In the genomic region with DNA sequence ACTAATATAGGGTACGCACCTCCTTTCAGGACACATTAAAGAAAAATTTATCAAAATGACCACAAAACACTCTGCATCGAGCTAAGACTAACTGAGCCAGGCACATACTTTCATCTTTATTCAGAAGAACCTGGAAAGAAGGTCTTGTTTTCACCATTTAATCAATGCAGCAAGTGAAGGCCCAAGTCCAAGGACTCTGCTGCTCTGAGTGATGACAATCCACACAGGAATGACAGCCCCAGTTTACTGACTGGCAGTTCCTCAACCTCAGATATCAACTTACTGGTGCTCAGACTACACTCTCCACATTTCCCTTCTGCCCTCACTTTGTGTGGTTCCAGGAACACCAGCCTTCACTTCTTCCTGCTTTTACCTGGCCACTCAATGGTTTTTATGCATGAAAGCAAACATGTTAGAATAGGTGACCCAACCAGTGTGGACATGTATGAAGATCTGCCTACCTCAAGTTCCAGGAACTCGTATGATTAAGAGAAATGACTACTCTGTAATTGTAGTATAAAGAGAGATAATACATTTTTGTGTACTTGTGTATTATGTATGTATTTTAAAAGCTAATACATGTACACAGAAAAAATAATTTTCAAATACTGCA, we compare ENCODE assay signal across 1 cellular context.
TF ChIP-seq lines count a peak whose summit lies in the region.

No MANE protein-coding gene starts in this region.

TF ChIP-seq in HepG2, 621 proteins besides CTCF, POLR2A, EP300 and RAD21 (continued from another document and continues in another):
- TF ChIP-seq, protein P1, sequence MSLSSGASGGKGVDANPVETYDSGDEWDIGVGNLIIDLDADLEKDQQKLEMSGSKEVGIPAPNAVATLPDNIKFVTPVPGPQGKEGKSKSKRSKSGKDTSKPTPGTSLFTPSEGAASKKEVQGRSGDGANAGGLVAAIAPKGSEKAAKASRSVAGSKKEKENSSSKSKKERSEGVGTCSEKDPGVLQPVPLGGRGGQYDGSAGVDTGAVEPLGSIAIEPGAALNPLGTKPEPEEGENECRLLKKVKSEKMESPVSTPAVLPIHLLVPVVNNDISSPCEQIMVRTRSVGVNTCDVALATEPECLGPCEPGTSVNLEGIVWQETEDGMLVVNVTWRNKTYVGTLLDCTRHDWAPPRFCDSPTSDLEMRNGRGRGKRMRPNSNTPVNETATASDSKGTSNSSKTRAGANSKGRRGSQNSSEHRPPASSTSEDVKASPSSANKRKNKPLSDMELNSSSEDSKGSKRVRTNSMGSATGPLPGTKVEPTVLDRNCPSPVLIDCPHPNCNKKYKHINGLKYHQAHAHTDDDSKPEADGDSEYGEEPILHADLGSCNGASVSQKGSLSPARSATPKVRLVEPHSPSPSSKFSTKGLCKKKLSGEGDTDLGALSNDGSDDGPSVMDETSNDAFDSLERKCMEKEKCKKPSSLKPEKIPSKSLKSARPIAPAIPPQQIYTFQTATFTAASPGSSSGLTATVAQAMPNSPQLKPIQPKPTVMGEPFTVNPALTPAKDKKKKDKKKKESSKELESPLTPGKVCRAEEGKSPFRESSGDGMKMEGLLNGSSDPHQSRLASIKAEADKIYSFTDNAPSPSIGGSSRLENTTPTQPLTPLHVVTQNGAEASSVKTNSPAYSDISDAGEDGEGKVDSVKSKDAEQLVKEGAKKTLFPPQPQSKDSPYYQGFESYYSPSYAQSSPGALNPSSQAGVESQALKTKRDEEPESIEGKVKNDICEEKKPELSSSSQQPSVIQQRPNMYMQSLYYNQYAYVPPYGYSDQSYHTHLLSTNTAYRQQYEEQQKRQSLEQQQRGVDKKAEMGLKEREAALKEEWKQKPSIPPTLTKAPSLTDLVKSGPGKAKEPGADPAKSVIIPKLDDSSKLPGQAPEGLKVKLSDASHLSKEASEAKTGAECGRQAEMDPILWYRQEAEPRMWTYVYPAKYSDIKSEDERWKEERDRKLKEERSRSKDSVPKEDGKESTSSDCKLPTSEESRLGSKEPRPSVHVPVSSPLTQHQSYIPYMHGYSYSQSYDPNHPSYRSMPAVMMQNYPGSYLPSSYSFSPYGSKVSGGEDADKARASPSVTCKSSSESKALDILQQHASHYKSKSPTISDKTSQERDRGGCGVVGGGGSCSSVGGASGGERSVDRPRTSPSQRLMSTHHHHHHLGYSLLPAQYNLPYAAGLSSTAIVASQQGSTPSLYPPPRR (CRISPR knock-in tag; IDR thresholded peaks at IDR 0.05; ENCODE audit: borderline replicate concordance): peak; percentile 52; the same call in 1 of the 2 replicates
- TF ChIP-seq, protein P2, sequence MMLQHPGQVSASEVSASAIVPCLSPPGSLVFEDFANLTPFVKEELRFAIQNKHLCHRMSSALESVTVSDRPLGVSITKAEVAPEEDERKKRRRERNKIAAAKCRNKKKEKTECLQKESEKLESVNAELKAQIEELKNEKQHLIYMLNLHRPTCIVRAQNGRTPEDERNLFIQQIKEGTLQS (CRISPR knock-in tag; IDR thresholded peaks at IDR 0.05): peak; percentile 61; the same call in 1 of the 2 replicates
- TF ChIP-seq, protein P3, sequence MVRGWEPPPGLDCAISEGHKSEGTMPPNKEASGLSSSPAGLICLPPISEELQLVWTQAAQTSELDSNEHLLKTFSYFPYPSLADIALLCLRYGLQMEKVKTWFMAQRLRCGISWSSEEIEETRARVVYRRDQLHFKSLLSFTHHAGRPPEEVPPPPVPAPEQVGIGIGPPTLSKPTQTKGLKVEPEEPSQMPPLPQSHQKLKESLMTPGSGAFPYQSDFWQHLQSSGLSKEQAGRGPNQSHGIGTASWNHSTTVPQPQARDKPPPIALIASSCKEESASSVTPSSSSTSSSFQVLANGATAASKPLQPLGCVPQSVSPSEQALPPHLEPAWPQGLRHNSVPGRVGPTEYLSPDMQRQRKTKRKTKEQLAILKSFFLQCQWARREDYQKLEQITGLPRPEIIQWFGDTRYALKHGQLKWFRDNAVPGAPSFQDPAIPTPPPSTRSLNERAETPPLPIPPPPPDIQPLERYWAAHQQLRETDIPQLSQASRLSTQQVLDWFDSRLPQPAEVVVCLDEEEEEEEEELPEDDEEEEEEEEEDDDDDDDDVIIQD (CRISPR knock-in tag; IDR thresholded peaks at IDR 0.05; ENCODE audit: low read depth): peak; percentile 54; the same call in 1 of the 2 replicates
- TF ChIP-seq, protein P4, sequence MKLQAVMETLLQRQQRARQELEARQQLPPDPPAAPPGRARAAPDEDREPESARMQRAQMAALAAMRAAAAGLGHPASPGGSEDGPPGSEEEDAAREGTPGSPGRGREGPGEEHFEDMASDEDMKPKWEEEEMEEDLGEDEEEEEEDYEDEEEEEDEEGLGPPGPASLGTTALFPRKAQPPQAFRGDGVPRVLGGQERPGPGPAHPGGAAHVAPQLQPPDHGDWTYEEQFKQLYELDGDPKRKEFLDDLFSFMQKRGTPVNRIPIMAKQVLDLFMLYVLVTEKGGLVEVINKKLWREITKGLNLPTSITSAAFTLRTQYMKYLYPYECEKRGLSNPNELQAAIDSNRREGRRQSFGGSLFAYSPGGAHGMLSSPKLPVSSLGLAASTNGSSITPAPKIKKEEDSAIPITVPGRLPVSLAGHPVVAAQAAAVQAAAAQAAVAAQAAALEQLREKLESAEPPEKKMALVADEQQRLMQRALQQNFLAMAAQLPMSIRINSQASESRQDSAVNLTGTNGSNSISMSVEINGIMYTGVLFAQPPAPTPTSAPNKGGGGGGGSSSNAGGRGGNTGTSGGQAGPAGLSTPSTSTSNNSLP (IDR thresholded peaks at IDR 0.05; ENCODE audit: low read depth, low read length): 0 out of 2 replicates have a peak, but pooled peaks have one; percentile 54
- TF ChIP-seq RARA (CRISPR knock-in tag; IDR thresholded peaks at IDR 0.05): peak; percentile 56; the same call in 1 of the 2 replicates
- no peak for TF ChIP-seq U2AF1 (optimal IDR thresholded peaks at IDR 0.05; ENCODE audit: low read depth, low read length)
- TF ChIP-seq ARNTL (CRISPR knock-in tag; IDR thresholded peaks at IDR 0.05): 0 out of 2 replicates have a peak, but pooled peaks have one; percentile 17
- TF ChIP-seq ZSCAN29 (CRISPR knock-in tag; conservative IDR thresholded peaks at IDR 0.05): peak; percentile 68
- peak; percentile 19; the same call in 1 of the 2 replicates for TF ChIP-seq CEBPG (CRISPR knock-in tag; IDR thresholded peaks at IDR 0.05)
- TF ChIP-seq MEIS1 (CRISPR knock-in tag; IDR thresholded peaks at IDR 0.05; ENCODE audit: borderline replicate concordance): peak; percentile 93; the same call in 1 of the 2 replicates
- peak; percentile 48 for TF ChIP-seq NCOA2 (CRISPR knock-in tag; IDR thresholded peaks at IDR 0.05)
- TF ChIP-seq ZNF331 (CRISPR knock-in tag; IDR thresholded peaks at IDR 0.05): peak; percentile 38; the same call in 1 of the 2 replicates
- TF ChIP-seq CC2D1A (CRISPR knock-in tag; IDR thresholded peaks at IDR 0.05): no peak
- 0 out of 2 replicates have a peak, but pooled peaks have one; percentile 25 for TF ChIP-seq HOXA3 (CRISPR knock-in tag; IDR thresholded peaks at IDR 0.05)
- peak; percentile 58; the same call in 1 of the 2 replicates for TF ChIP-seq SALL1 (CRISPR knock-in tag; IDR thresholded peaks at IDR 0.05)
- TF ChIP-seq, protein P5, sequence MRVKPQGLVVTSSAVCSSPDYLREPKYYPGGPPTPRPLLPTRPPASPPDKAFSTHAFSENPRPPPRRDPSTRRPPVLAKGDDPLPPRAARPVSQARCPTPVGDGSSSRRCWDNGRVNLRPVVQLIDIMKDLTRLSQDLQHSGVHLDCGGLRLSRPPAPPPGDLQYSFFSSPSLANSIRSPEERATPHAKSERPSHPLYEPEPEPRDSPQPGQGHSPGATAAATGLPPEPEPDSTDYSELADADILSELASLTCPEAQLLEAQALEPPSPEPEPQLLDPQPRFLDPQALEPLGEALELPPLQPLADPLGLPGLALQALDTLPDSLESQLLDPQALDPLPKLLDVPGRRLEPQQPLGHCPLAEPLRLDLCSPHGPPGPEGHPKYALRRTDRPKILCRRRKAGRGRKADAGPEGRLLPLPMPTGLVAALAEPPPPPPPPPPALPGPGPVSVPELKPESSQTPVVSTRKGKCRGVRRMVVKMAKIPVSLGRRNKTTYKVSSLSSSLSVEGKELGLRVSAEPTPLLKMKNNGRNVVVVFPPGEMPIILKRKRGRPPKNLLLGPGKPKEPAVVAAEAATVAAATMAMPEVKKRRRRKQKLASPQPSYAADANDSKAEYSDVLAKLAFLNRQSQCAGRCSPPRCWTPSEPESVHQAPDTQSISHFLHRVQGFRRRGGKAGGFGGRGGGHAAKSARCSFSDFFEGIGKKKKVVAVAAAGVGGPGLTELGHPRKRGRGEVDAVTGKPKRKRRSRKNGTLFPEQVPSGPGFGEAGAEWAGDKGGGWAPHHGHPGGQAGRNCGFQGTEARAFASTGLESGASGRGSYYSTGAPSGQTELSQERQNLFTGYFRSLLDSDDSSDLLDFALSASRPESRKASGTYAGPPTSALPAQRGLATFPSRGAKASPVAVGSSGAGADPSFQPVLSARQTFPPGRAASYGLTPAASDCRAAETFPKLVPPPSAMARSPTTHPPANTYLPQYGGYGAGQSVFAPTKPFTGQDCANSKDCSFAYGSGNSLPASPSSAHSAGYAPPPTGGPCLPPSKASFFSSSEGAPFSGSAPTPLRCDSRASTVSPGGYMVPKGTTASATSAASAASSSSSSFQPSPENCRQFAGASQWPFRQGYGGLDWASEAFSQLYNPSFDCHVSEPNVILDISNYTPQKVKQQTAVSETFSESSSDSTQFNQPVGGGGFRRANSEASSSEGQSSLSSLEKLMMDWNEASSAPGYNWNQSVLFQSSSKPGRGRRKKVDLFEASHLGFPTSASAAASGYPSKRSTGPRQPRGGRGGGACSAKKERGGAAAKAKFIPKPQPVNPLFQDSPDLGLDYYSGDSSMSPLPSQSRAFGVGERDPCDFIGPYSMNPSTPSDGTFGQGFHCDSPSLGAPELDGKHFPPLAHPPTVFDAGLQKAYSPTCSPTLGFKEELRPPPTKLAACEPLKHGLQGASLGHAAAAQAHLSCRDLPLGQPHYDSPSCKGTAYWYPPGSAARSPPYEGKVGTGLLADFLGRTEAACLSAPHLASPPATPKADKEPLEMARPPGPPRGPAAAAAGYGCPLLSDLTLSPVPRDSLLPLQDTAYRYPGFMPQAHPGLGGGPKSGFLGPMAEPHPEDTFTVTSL (CRISPR knock-in tag; IDR thresholded peaks at IDR 0.05; ENCODE audit: borderline replicate concordance): peak; percentile 42; the same call in 1 of the 2 replicates
- TF ChIP-seq, protein P6, sequence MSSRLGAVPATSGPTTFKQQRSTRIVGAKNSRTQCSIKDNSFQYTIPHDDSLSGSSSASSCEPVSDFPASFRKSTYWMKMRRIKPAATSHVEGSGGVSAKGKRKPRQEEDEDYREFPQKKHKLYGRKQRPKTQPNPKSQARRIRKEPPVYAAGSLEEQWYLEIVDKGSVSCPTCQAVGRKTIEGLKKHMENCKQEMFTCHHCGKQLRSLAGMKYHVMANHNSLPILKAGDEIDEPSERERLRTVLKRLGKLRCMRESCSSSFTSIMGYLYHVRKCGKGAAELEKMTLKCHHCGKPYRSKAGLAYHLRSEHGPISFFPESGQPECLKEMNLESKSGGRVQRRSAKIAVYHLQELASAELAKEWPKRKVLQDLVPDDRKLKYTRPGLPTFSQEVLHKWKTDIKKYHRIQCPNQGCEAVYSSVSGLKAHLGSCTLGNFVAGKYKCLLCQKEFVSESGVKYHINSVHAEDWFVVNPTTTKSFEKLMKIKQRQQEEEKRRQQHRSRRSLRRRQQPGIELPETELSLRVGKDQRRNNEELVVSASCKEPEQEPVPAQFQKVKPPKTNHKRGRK (CRISPR knock-in tag; IDR thresholded peaks at IDR 0.05): no peak
- no peak for TF ChIP-seq DMAP1 (CRISPR knock-in tag; IDR thresholded peaks at IDR 0.05)
- peak; percentile 73; the same call in 1 of the 2 replicates for TF ChIP-seq HDAC2 (CRISPR knock-in tag; IDR thresholded peaks at IDR 0.05)
- TF ChIP-seq ZNF564 (CRISPR knock-in tag; IDR thresholded peaks at IDR 0.05): no peak
- TF ChIP-seq, protein P7, sequence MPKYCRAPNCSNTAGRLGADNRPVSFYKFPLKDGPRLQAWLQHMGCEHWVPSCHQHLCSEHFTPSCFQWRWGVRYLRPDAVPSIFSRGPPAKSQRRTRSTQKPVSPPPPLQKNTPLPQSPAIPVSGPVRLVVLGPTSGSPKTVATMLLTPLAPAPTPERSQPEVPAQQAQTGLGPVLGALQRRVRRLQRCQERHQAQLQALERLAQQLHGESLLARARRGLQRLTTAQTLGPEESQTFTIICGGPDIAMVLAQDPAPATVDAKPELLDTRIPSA (CRISPR knock-in tag; IDR thresholded peaks at IDR 0.05; ENCODE audit: borderline replicate concordance): no peak
- peak; percentile 61; the same call in 1 of the 2 replicates for TF ChIP-seq SOX5 (CRISPR knock-in tag; IDR thresholded peaks at IDR 0.05; ENCODE audit: borderline replicate concordance)
- TF ChIP-seq, protein P8, sequence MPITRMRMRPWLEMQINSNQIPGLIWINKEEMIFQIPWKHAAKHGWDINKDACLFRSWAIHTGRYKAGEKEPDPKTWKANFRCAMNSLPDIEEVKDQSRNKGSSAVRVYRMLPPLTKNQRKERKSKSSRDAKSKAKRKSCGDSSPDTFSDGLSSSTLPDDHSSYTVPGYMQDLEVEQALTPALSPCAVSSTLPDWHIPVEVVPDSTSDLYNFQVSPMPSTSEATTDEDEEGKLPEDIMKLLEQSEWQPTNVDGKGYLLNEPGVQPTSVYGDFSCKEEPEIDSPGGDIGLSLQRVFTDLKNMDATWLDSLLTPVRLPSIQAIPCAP (CRISPR knock-in tag; IDR thresholded peaks at IDR 0.05; ENCODE audit: low read depth): no peak
- TF ChIP-seq IRF2 (CRISPR knock-in tag; IDR thresholded peaks at IDR 0.05): peak; percentile 45; the same call in 1 of the 2 replicates
- TF ChIP-seq, protein P9, sequence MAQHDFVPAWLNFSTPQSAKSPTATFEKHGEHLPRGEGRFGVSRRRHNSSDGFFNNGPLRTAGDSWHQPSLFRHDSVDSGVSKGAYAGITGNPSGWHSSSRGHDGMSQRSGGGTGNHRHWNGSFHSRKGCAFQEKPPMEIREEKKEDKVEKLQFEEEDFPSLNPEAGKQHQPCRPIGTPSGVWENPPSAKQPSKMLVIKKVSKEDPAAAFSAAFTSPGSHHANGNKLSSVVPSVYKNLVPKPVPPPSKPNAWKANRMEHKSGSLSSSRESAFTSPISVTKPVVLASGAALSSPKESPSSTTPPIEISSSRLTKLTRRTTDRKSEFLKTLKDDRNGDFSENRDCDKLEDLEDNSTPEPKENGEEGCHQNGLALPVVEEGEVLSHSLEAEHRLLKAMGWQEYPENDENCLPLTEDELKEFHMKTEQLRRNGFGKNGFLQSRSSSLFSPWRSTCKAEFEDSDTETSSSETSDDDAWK (CRISPR knock-in tag; IDR thresholded peaks at IDR 0.05): no peak
- TF ChIP-seq ELF3 (CRISPR knock-in tag; IDR thresholded peaks at IDR 0.05): peak; percentile 72; the same call in 1 of the 2 replicates
- TF ChIP-seq MED1 (CRISPR knock-in tag; IDR thresholded peaks at IDR 0.05): peak; percentile 52; the same call in 1 of the 2 replicates
- TF ChIP-seq TCF7 (IDR thresholded peaks at IDR 0.05; ENCODE audit: low read depth): peak; percentile 27; the same call in 1 of the 2 replicates
- no peak for TF ChIP-seq LCORL (IDR thresholded peaks at IDR 0.05)
- 0 out of 2 replicates have a peak, but pooled peaks have one; percentile 26 for TF ChIP-seq LCORL (CRISPR knock-in tag; IDR thresholded peaks at IDR 0.05)
- TF ChIP-seq ONECUT2 (CRISPR knock-in tag; IDR thresholded peaks at IDR 0.05): peak; percentile 57; the same call in 1 of the 2 replicates
- TF ChIP-seq GPN1 (CRISPR knock-in tag; IDR thresholded peaks at IDR 0.05; ENCODE audit: borderline replicate concordance): no peak
